Comparison of ENCODE assay signal across 9 cellular contexts in the genomic region with DNA sequence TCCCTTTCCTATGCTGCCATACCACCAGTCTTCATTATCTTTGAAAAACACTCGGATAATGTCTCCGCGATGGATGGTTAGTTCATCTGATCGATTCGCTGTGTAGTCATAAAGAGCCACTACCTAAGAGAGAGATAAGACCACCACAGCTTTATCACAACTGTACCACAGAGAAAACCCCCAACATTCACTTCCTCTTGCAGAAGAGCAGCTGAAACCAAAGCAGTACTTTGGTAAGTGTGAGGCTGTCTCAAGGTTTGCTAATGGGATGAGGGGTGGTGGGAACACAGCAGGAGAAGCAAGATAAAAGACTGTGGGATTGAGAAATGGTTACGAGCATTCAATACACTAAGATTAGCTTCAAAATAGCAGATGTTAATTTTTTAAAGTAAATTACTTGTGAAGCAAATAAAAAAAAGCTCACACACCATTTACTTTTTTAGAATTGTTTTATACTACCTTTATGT.
DNase-seq lines count a peak whose midpoint lies in the region; ATAC-seq and TF ChIP-seq lines count a peak whose summit lies in the region.
"Had no signal": no experiment of that assay in that cellular context is flagged by ENCODE, and none has a peak within 500 bp of the region (broad histone marks: within the 10 kb centered on the region; RNA-seq: fewer than 3 reads in every experiment).

No MANE protein-coding gene starts in this region.

- H3K27ac ChIP-seq in KOPT-K1 (ENCODE audit: low read depth, low read length, poor library complexity, severe bottlenecking), result peak overlapping the region; percentile 94
- H3K27ac ChIP-seq: VCaP had no signal

- POLR2A ChIA-PET in HEK293T (lab: Yijun Ruan, JAX), result no interaction called here

- peaks cover 14% of the 10 kb centered on the region for H3K36me3 ChIP-seq in KOPT-K1 (ENCODE audit: insufficient read depth, low read length)

- peak; percentile 41 for TF ChIP-seq POLR2A in erythroblast (IDR thresholded peaks at IDR 0.05; ENCODE audit: low read length)

- CTCF ChIA-PET in HEK293T (lab: Yijun Ruan, JAX), result no interaction called here

- peak; percentile 96 for ATAC-seq in GM18511 (IDR thresholded peaks at IDR 0.05; ENCODE audit: unreplicated experiment)

- peaks cover 12% of the 10 kb centered on the region for H3K9me3 ChIP-seq in KOPT-K1 (ENCODE audit: insufficient read depth, low read length, poor library complexity, severe bottlenecking)

- DNase-seq in HEK293T (ENCODE audit: extremely low spot score) (peak; percentile 18), erythroblast (lab: John Stamatoyannopoulos, UW) (peak; percentile 84 to 96), NCI-H2107 treated with DMSO at 0.1 percent for 48 hours (lab: John Stamatoyannopoulos, UW; ENCODE audit: unreplicated experiment) (no peak), NCI-H524 (lab: John Stamatoyannopoulos, UW) (no peak), iPS-NIHi11 (ENCODE audit: low spot score) (no peak)
- DNase-seq in activated effector memory CD4-positive, alpha-beta T cell treated with Interleukin-2 at 50 U/mL for 16 hours, result no peak

TF ChIP-seq in HEK293T, 16 proteins besides CTCF, POLR2A, EP300 and RAD21:
- TF ChIP-seq FOXK2 (IDR thresholded peaks at IDR 0.05), result no peak
- TF ChIP-seq HDGF (IDR thresholded peaks at IDR 0.05; ENCODE audit: borderline replicate concordance), result no peak
- TF ChIP-seq CTBP1 (IDR thresholded peaks at IDR 0.05; ENCODE audit: borderline replicate concordance), result no peak
- TF ChIP-seq PKNOX1 (IDR thresholded peaks at IDR 0.05), result no peak
- no peak for TF ChIP-seq ELF4 (IDR thresholded peaks at IDR 0.05)
- no peak for TF ChIP-seq SUZ12 (IDR thresholded peaks at IDR 0.05)
- TF ChIP-seq ZNF384 (IDR thresholded peaks at IDR 0.05), result no peak
- TF ChIP-seq ARNT (IDR thresholded peaks at IDR 0.05), result no peak
- TF ChIP-seq FOXM1 (IDR thresholded peaks at IDR 0.05; ENCODE audit: borderline replicate concordance), result no peak
- no peak for TF ChIP-seq SP1 (IDR thresholded peaks at IDR 0.05)
- no peak for TF ChIP-seq BHLHE40 (IDR thresholded peaks at IDR 0.05; ENCODE audit: borderline replicate concordance)
- TF ChIP-seq TARDBP (IDR thresholded peaks at IDR 0.05), result no peak
TF ChIP-seq in HEK293T: peak in this region for 0.

Comparison
In these comparisons a context has a peak if more than half of its experiments do, and no peak if none do; other contexts are left out.
1. DNase-seq: peak in HEK293T (single experiment) and erythroblast (2 of 2); none in NCI-H2107 treated with DMSO at 0.1 percent for 48 hours (single experiment), NCI-H524 (0 of 2), iPS-NIHi11 (single experiment) and activated effector memory CD4-positive, alpha-beta T cell treated with Interleukin-2 at 50 U/mL for 16 hours (single experiment).